Comparison of ENCODE assay signal across 12 cellular contexts in the genomic region with DNA sequence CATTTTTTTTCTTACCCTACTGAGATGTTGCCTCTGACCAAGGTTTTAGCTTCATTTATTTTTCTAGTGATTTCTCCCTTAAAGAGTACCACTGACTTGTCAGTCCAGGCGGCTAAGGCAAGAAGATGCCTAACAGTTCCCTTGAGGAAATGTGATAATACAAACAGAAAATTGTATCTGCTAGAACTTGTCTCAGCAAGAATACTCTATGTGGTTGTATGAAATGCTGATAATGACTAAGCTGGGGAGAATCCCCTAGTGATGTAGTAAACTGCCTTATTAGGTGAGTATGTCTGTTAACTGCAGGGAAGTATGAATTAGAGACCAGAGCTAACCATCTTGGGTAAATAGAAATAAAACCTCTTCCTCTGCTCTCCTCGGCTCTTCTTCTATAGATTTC. TPM values are rescaled to one million over a fixed set of nuclear protein-coding genes. Genes with fewer than 3 reads are reported as not detected.
A peak's percentile ranks its signal among the peaks of the same experiment; 100 is the strongest.
DNase-seq lines count a peak whose midpoint lies in the region; ATAC-seq and TF ChIP-seq lines count a peak whose summit lies in the region.
"Had no signal": no experiment of that assay in that cellular context is flagged by ENCODE, and none has a peak within 500 bp of the region (broad histone marks: within the 10 kb centered on the region; RNA-seq: fewer than 3 reads in every experiment).

No MANE protein-coding gene starts in this region.

- H3K9me3 ChIP-seq in uterus, result no peaks in the 10 kb centered on the region

- intact Hi-C loops in uterus (cut with DNase I; ENCODE audit: low total_unique reads), result no loop called here

- H3K27ac ChIP-seq in uterus, result no peak overlapping the region

- H3K27me3 Mint-ChIP-seq in activated T-helper 17 cell treated with anti-CD3 and anti-CD28 coated beads, Interleukin-2, amount 50 U/mL, for 72 hours, result peaks cover 3% of the 10 kb centered on the region

- H3K27ac Mint-ChIP-seq in activated T-helper 17 cell treated with anti-CD3 and anti-CD28 coated beads, Interleukin-2, amount 50 U/mL, for 72 hours, result no peak overlapping the region
- H3K27ac Mint-ChIP-seq: CD4-positive, CD25-positive, alpha-beta regulatory T cell; endodermal cell; memory B cell had no signal

- no peaks in the 10 kb centered on the region for H3K27me3 ChIP-seq in uterus

- no peak for TF ChIP-seq CTCF in uterus (IDR thresholded peaks at IDR 0.05)

- DNase-seq in AG08395 (ENCODE audit: low spot score) (peak; percentile 18), NCI-H1105 treated with DMSO at 0.1 percent for 48 hours (lab: John Stamatoyannopoulos, UW) (no peak), uterus (no peak), RPMI8226 (no peak)
- no peak for DNase-seq in activated CD4-positive, CD25-positive, alpha-beta regulatory T cell (lab: John Stamatoyannopoulos, UW)
- DNase-seq: endodermal cell; stimulated activated CD4-positive, alpha-beta T cell treated with anti-CD3 and anti-CD28 coated beads, Interleukin-4, amount 100 ng/mL, for 4 hours had no signal

- H3K4me1 Mint-ChIP-seq in activated T-helper 17 cell treated with anti-CD3 and anti-CD28 coated beads, Interleukin-2, amount 50 U/mL, for 72 hours, result peaks cover 6% of the 10 kb centered on the region
- H3K4me1 Mint-ChIP-seq: CD4-positive, CD25-positive, alpha-beta regulatory T cell; endodermal cell; memory B cell had no signal

- no peaks in the 10 kb centered on the region for H3K9me3 Mint-ChIP-seq in activated T-helper 17 cell treated with anti-CD3 and anti-CD28 coated beads, Interleukin-2, amount 50 U/mL, for 72 hours
- H3K9me3 Mint-ChIP-seq: endodermal cell, memory B cell had no signal

- TF ChIP-seq POLR2A in uterus (IDR thresholded peaks at IDR 0.05), result no peak

- no peak overlapping the region for H3K4me3 Mint-ChIP-seq in activated T-helper 17 cell treated with anti-CD3 and anti-CD28 coated beads, Interleukin-2, amount 50 U/mL, for 72 hours
- H3K4me3 Mint-ChIP-seq: CD4-positive, CD25-positive, alpha-beta regulatory T cell; endodermal cell; memory B cell had no signal

- peak; percentile 99 for ATAC-seq in GM19035 (IDR thresholded peaks at IDR 0.05; ENCODE audit: unreplicated experiment)
- ATAC-seq in HG02938 (IDR thresholded peaks at IDR 0.05; ENCODE audit: unreplicated experiment), result peak; percentile 92
- ATAC-seq in activated T-helper 17 cell treated with anti-CD3 and anti-CD28 coated beads, Interleukin-2, amount 50 U/mL, for 72 hours (replicated peaks), result peak; percentile 98

- H3K4me3 ChIP-seq in uterus, result no peak overlapping the region

- H3K36me3 Mint-ChIP-seq in activated T-helper 17 cell treated with anti-CD3 and anti-CD28 coated beads, Interleukin-2, amount 50 U/mL, for 72 hours (ENCODE audit: low read depth), result no peaks in the 10 kb centered on the region
- H3K36me3 Mint-ChIP-seq: CD4-positive, CD25-positive, alpha-beta regulatory T cell; memory B cell had no signal

- no peaks in the 10 kb centered on the region for H3K4me1 ChIP-seq in uterus

- H3K36me3 ChIP-seq in uterus, result no peaks in the 10 kb centered on the region

RNA-seq across cellular contexts. Expression of a gene that starts 6.7 kb away (rescaled TPM):
- total RNA-seq in activated T-helper 17 cell treated with anti-CD3 and anti-CD28 coated beads, Interleukin-2, amount 50 U/mL, for 72 hours, result not detected
- total RNA-seq in uterus, result 1 to 10 TPM in 1 of 4 donors, not detected in 3; 3.6 TPM
- total RNA-seq: CD4-positive, CD25-positive, alpha-beta regulatory T cell; endodermal cell had no signal

RNA-seq across cellular contexts. Expression of a gene that starts 16.7 kb away (rescaled TPM):
- not detected for total RNA-seq in activated T-helper 17 cell treated with anti-CD3 and anti-CD28 coated beads, Interleukin-2, amount 50 U/mL, for 72 hours
- not detected for total RNA-seq in uterus
- total RNA-seq: CD4-positive, CD25-positive, alpha-beta regulatory T cell; endodermal cell had no signal

RNA-seq across cellular contexts. Expression of a gene that starts 36.4 kb away (rescaled TPM):
- total RNA-seq in activated T-helper 17 cell treated with anti-CD3 and anti-CD28 coated beads, Interleukin-2, amount 50 U/mL, for 72 hours, result not detected
- not detected for total RNA-seq in uterus
- total RNA-seq: CD4-positive, CD25-positive, alpha-beta regulatory T cell; endodermal cell had no signal
